19 cellular contexts compared by ENCODE assay signal in genomic region chr16:1341495-1342388, GRCh38. TPM values are rescaled to one million over a fixed set of nuclear protein-coding genes. Genes with fewer than 3 reads are reported as not detected.
DNase-seq lines count a peak whose midpoint lies in the region; ATAC-seq and TF ChIP-seq lines count a peak whose summit lies in the region.
"Had no signal": no experiment of that assay in that cellular context is flagged by ENCODE, and none has a peak within 500 bp of the region (broad histone marks: within the 10 kb centered on the region; RNA-seq: fewer than 3 reads in every experiment).

No MANE protein-coding gene starts in this region.

- H4K20me1 ChIP-seq in OCI-LY7 (ENCODE audit: insufficient read depth, low read length) (no peaks in the 10 kb centered on the region), SK-N-SH (ENCODE audit: insufficient read depth) (no peaks in the 10 kb centered on the region)

- H3K9me3 ChIP-seq in OCI-LY7 (ENCODE audit: low read length) = no peaks in the 10 kb centered on the region
- H3K9me3 ChIP-seq in SK-N-SH = no peaks in the 10 kb centered on the region
- H3K9me3 ChIP-seq: HAP-1, mucosa of descending colon, upper lobe of left lung had no signal

- H3K79me2 ChIP-seq in OCI-LY7 (ENCODE audit: insufficient read depth, low read depth, low read length) (no peaks in the 10 kb centered on the region), SK-N-SH (ENCODE audit: insufficient read depth) (no peaks in the 10 kb centered on the region)
- H3K79me2 ChIP-seq: parathyroid adenoma had no signal

- peak overlapping the region in 4 of 5 donors; percentile 65 to 79 (median 70) for H3K4me3 Mint-ChIP-seq in immature natural killer cell

- TF ChIP-seq CTCF in OCI-LY7 (conservative IDR thresholded peaks at IDR 0.05; ENCODE audit: low read length) (no peak), SK-N-SH (IDR thresholded peaks at IDR 0.05) (no peak)

- DNase-seq in NCI-H748 (lab: John Stamatoyannopoulos, UW; ENCODE audit: unreplicated experiment) (peak; percentile 6), NCI-H748 treated with DMSO at 0.1 percent for 48 hours (lab: John Stamatoyannopoulos, UW) (no peak), COLO668 (lab: John Stamatoyannopoulos, UW; ENCODE audit: unreplicated experiment) (peak; percentile 34), OCI-LY7 (ENCODE audit: low spot score) (no peak), immature natural killer cell (no peak), SK-N-SH (no peak)
- no peak for DNase-seq in stimulated activated CD4-positive, alpha-beta T cell treated with anti-CD3 and anti-CD28 coated beads, Interleukin-4, amount 100 ng/mL, for 24 hours
- DNase-seq: activated CD8-positive, alpha-beta memory T cell treated with anti-CD3 and anti-CD28 coated beads for 24 hours; activated naive CD4-positive, alpha-beta T cell treated with anti-CD3 and anti-CD28 coated beads for 36 hours; GDM1; hypothalamus; mucosa of descending colon; NCI-H1092 treated with DMSO at 0.1 percent for 48 hours; NCI-H2227 treated with DMSO at 0.1 percent for 48 hours had no signal

- H3K4me2 ChIP-seq in OCI-LY7 (ENCODE audit: low read length) (peak overlapping the region; percentile 76), SK-N-SH (no peak overlapping the region)

- WGBS in SK-N-SH (ENCODE audit: low lambda C conversion rate) = 61% methylated on average over 13 of the region's 38 CpGs

- TF ChIP-seq EP300 in SK-N-SH (IDR thresholded peaks at IDR 0.05; ENCODE audit: borderline replicate concordance in 1 of 2, low read depth in 1 of 2, low read length in 1 of 2) = no peak

- H3K27ac Mint-ChIP-seq in immature natural killer cell = no peak overlapping the region
- H3K27ac Mint-ChIP-seq: activated naive CD4-positive, alpha-beta T cell treated with anti-CD3 and anti-CD28 coated beads for 36 hours had no signal

- CTCF ChIA-PET in OCI-LY7 (lab: Charles Lee; ENCODE audit: unreplicated experiment) = interaction anchor here (0.6 kb wide), 1 partner anchor 120 kb away, joined by 3 read pairs; no protein-coding TSS in a partner anchor
- CTCF ChIA-PET in SK-N-SH (lab: Yijun Ruan, JAX) = interaction anchor here (0.7 to 1.3 kb wide), 3 partner anchors 12 to 125 kb away, joined by 3 to 5 read pairs (median 3); partner anchors contain the start of gene UQCC4

- H3K36me3 ChIP-seq in OCI-LY7 (ENCODE audit: insufficient read depth, low read length) = no peaks in the 10 kb centered on the region
- no peaks in the 10 kb centered on the region for H3K36me3 ChIP-seq in SK-N-SH (replicated peaks in 1 of 2; ENCODE audit: control insufficient read depth in 1 of 2, insufficient read depth in 2 of 2, low read length in 1 of 2)
- H3K36me3 ChIP-seq: HAP-1, upper lobe of left lung had no signal

- no peaks in the 10 kb centered on the region for H3K9me3 Mint-ChIP-seq in immature natural killer cell
- H3K9me3 Mint-ChIP-seq: activated naive CD4-positive, alpha-beta T cell treated with anti-CD3 and anti-CD28 coated beads for 36 hours had no signal

- no peak overlapping the region for H3K9ac ChIP-seq in SK-N-SH
- H3K9ac ChIP-seq: parathyroid adenoma had no signal

- peaks cover 18% of the 10 kb centered on the region for H3K4me1 ChIP-seq in OCI-LY7 (ENCODE audit: insufficient read depth, low read length, poor library complexity, severe bottlenecking)
- peaks cover 0 to 18% of the 10 kb centered on the region in 2 experiments; a peak in 1 of 4 replicates for H3K4me1 ChIP-seq in SK-N-SH (ENCODE audit: control insufficient read depth in 1 of 2, insufficient read depth in 2 of 2, low read depth in 1 of 2, low read length in 1 of 2)

- no peaks in the 10 kb centered on the region for H3F3A ChIP-seq in SK-N-SH (replicated peaks; ENCODE audit: insufficient read depth)

- intact Hi-C loops in OCI-LY7 (cut with micrococcal nuclease; ENCODE audit: unreplicated experiment) = loop anchor here (1.0 kb wide), 1 partner anchor 10 kb away; no protein-coding TSS in a partner anchor

- no peaks in the 10 kb centered on the region for H3K36me3 Mint-ChIP-seq in immature natural killer cell

- peak overlapping the region; percentile 55 for H3K27ac ChIP-seq in OCI-LY7 (ENCODE audit: low read depth, low read length, poor library complexity, severe bottlenecking)
- H3K27ac ChIP-seq in SK-N-SH (ENCODE audit: low read depth in 2 of 2, low read length in 1 of 2) = no peak overlapping the region
- H3K27ac ChIP-seq: parathyroid adenoma had no signal

- BruUV-seq in OCI-LY7 (replicated peaks; lab: Mats Ljungman, UMichigan) = no TSS peak

- peaks cover 21% of the 10 kb centered on the region for H3K27me3 ChIP-seq in SK-N-SH (ENCODE audit: insufficient read depth)
- H3K27me3 ChIP-seq: upper lobe of left lung had no signal

- peaks cover 12 to 18% of the 10 kb centered on the region in 2 donors for H3K4me1 Mint-ChIP-seq in immature natural killer cell

- peak overlapping the region; percentile 57 for H3K4me3 ChIP-seq in OCI-LY7 (ENCODE audit: low read depth, low read length, poor library complexity, severe bottlenecking)
- no peak overlapping the region for H3K4me3 ChIP-seq in SK-N-SH (ENCODE audit: low read depth in 2 of 2, low read length in 1 of 2)
- H3K4me3 ChIP-seq: mucosa of descending colon, smooth muscle cell had no signal

- no peak for TF ChIP-seq RAD21 in SK-N-SH (IDR thresholded peaks at IDR 0.05; ENCODE audit: low read length)

- peaks cover 0 to 5% (median 2%) of the 10 kb centered on the region in 3 donors for H3K27me3 Mint-ChIP-seq in immature natural killer cell (ENCODE audit: low read depth in 3 of 3)

- peak overlapping the region; percentile 8; the same call in 1 of the 2 replicates for H2AFZ ChIP-seq in OCI-LY7 (ENCODE audit: low read length)
- H2AFZ ChIP-seq in SK-N-SH (ENCODE audit: low read depth) = no peak overlapping the region

- H3K9me2 ChIP-seq in OCI-LY7 (ENCODE audit: insufficient read depth, low read length) (no peaks in the 10 kb centered on the region), SK-N-SH (no peaks in the 10 kb centered on the region)

- POLR2A ChIA-PET in OCI-LY7 (lab: Charles Lee) = interaction anchor here (1.3 kb wide), 1 partner anchor 9 kb away, joined by 5 read pairs; no protein-coding TSS in a partner anchor
- POLR2A ChIA-PET in SK-N-SH (lab: Yijun Ruan, JAX) = no interaction called here

- no peak for ATAC-seq in HG03460 (IDR thresholded peaks at IDR 0.05; ENCODE audit: unreplicated experiment)

TF ChIP-seq in SK-N-SH, 30 proteins besides CTCF, POLR2A, EP300 and RAD21 (continues in another document):
- TF ChIP-seq FOXM1 (IDR thresholded peaks at IDR 0.05; ENCODE audit: low read depth) (no peak), REST (IDR thresholded peaks at IDR 0.05; ENCODE audit: low read depth, low read length) (no peak)

RNA-seq across cellular contexts. Expression of gene BAIAP3, which starts 8.3 kb away (rescaled TPM):
- total RNA-seq in OCI-LY7 (2014; rRNA removed; shearing (Covaris generic)) = 2.9 and 6.3 TPM in 2 replicates
- 2.4 and 3.2 TPM in 2 replicates for total RNA-seq in OCI-LY7 (2022)
- polyA plus RNA-seq in immature natural killer cell (1 to 10 TPM in 2 of 3 donors, not detected in 1; 1.9 to 4.0 TPM), SK-N-SH (2012; rRNA removed) (1.1 and 2.0 TPM in 2 replicates)
- polyA plus RNA-seq in SK-N-SH (2012; cell fraction: cytosol; rRNA removed) = 0.13 and 0.58 TPM in 2 replicates
- polyA plus RNA-seq in SK-N-SH (2012; cell fraction: nucleus; rRNA removed) = 8.2 and 12.4 TPM in 2 replicates

RNA-seq across cellular contexts. Expression of gene TSR3, which starts 9.9 kb away (rescaled TPM):
- 75.8 and 99.4 TPM in 2 replicates for total RNA-seq in OCI-LY7 (2014; rRNA removed; shearing (Covaris generic))
- total RNA-seq in OCI-LY7 (2022) = 43.5 and 47.2 TPM in 2 replicates
- polyA plus RNA-seq in immature natural killer cell (100 to 1,000 TPM; 104 to 143 (median 114) TPM), SK-N-SH (2012; rRNA removed) (67.6 and 87.3 TPM in 2 replicates)
- polyA plus RNA-seq in SK-N-SH (2012; cell fraction: cytosol; rRNA removed) = 57.7 and 71.3 TPM in 2 replicates
- polyA plus RNA-seq in SK-N-SH (2012; cell fraction: nucleus; rRNA removed) = 44.6 and 53.0 TPM in 2 replicates

RNA-seq across cellular contexts. Expression of gene GNPTG, which starts 10.0 kb away (rescaled TPM):
- 21.3 and 22.5 TPM in 2 replicates for total RNA-seq in OCI-LY7 (2014; rRNA removed; shearing (Covaris generic))
- 24.1 and 26.6 TPM in 2 replicates for total RNA-seq in OCI-LY7 (2022)
- polyA plus RNA-seq in immature natural killer cell = 10 to 100 TPM; 44.3 to 76.5 (median 64.1) TPM
- polyA plus RNA-seq in SK-N-SH (2012; rRNA removed) = 113 and 114 TPM in 2 replicates
- polyA plus RNA-seq in SK-N-SH (2012; cell fraction: cytosol; rRNA removed) = 53.9 and 77.4 TPM in 2 replicates
- polyA plus RNA-seq in SK-N-SH (2012; cell fraction: nucleus; rRNA removed) = 170 and 246 TPM in 2 replicates

RNA-seq across cellular contexts. Expression of gene UBE2I, which starts 32.3 kb away (rescaled TPM):
- 122 and 126 TPM in 2 replicates for total RNA-seq in OCI-LY7 (2014; rRNA removed; shearing (Covaris generic))
- total RNA-seq in OCI-LY7 (2022) = 323 and 349 TPM in 2 replicates
- polyA plus RNA-seq in immature natural killer cell = 100 to 1,000 TPM in 2 of 3 donors, 10 to 100 TPM in 1; 94.1 to 119 (median 101) TPM
- 107 and 113 TPM in 2 replicates for polyA plus RNA-seq in SK-N-SH (2012; rRNA removed)
- polyA plus RNA-seq in SK-N-SH (2012; cell fraction: cytosol; rRNA removed) = 126 and 141 TPM in 2 replicates
- polyA plus RNA-seq in SK-N-SH (2012; cell fraction: nucleus; rRNA removed) = 116 and 131 TPM in 2 replicates

Comparison
In these comparisons a context has a peak if more than half of its experiments do, and no peak if none do; other contexts are left out.
1. DNase-seq: peak in NCI-H748 (single experiment) and COLO668 (single experiment); none in NCI-H748 treated with DMSO at 0.1 percent for 48 hours (single experiment), OCI-LY7 (single experiment), immature natural killer cell (0 of 3), SK-N-SH (single experiment) and stimulated activated CD4-positive, alpha-beta T cell treated with anti-CD3 and anti-CD28 coated beads, Interleukin-4, amount 100 ng/mL, for 24 hours (single experiment).